8 cellular contexts compared by ENCODE assay signal in genomic region chr19:34364830-34365462, GRCh38. TPM values are rescaled to one million over a fixed set of nuclear protein-coding genes. Genes with fewer than 3 reads are reported as not detected.
A peak's percentile ranks its signal among the peaks of the same experiment; 100 is the strongest.
DNase-seq lines count a peak whose midpoint lies in the region; ATAC-seq and TF ChIP-seq lines count a peak whose summit lies in the region.

GPI (plus strand) TSS chr19:34365196; CDS start chr19:34365267, 71 bp downstream.

- no peaks in the 10 kb centered on the region for H3K9me3 ChIP-seq in WERI-Rb-1 (ENCODE audit: severe bottlenecking)
- H3K9me3 ChIP-seq in breast epithelium: no peaks in the 10 kb centered on the region

- peak within 1 kb of the TSS; percentile 57 for H3K27ac ChIP-seq in WERI-Rb-1
- peak within 1 kb of the TSS; percentile 73 to 81 for H3K27ac ChIP-seq in breast epithelium
- peak within 1 kb of the TSS; percentile 66 to 96 (median 88) for H3K27ac ChIP-seq in skin epidermis

- H3K4me3 ChIP-seq in WERI-Rb-1 (ENCODE audit: low read depth, low read length) (peak within 1 kb of the TSS; percentile 92), breast epithelium (peak within 1 kb of the TSS; percentile 94 to 95 (median 95)), skin epidermis (peak within 1 kb of the TSS; percentile 84 to 100 (median 95))

- no peaks in the 10 kb centered on the region for H3K27me3 ChIP-seq in WERI-Rb-1 (ENCODE audit: insufficient read depth, low read depth, severe bottlenecking)
- no peaks in the 10 kb centered on the region for H3K27me3 ChIP-seq in breast epithelium

- TF ChIP-seq POLR2A in breast epithelium (IDR thresholded peaks at IDR 0.05): no peak

- H3K4me1 ChIP-seq in breast epithelium: peaks cover 0 to 4% of the 10 kb centered on the region in 2 donors

- ATAC-seq in GM18511 (IDR thresholded peaks at IDR 0.05; ENCODE audit: unreplicated experiment) (peak; percentile 87), HG02970 (IDR thresholded peaks at IDR 0.05; ENCODE audit: low FRiP score, unreplicated experiment) (peak; percentile 62), GM18519 (IDR thresholded peaks at IDR 0.05; ENCODE audit: low FRiP score, unreplicated experiment) (no peak)

- DNase-seq in NCI-H2171 (lab: John Stamatoyannopoulos, UW) (peak; percentile 65), WERI-Rb-1 (peak; percentile 51), breast epithelium (ENCODE audit: low spot score in 2 of 2) (peak in 1 of 2 donors; percentile 30), iPS-NIHi7 (ENCODE audit: extremely low spot score) (peak; percentile 76)

- H3K36me3 ChIP-seq in WERI-Rb-1 (peaks cover 37% of the 10 kb centered on the region), breast epithelium (no peaks in the 10 kb centered on the region)

- intact Hi-C loops in breast epithelium (cut with DNase I; ENCODE audit: low total_unique reads): no loop called here

- TF ChIP-seq CTCF in WERI-Rb-1 (IDR thresholded peaks at IDR 0.05; ENCODE audit: low read depth, low read length) (no peak), breast epithelium (IDR thresholded peaks at IDR 0.05) (no peak)

RNA-seq across cellular contexts. Expression of gene GPI, which starts in this region (rescaled TPM):
- total RNA-seq in breast epithelium: 100 to 1,000 TPM in 2 of 3 donors, 10 to 100 TPM in 1; 97.9 to 130 (median 113) TPM
